In genomic region chr2:11744631-11745394, GRCh38 we compare ENCODE assay signal across 8 cellular contexts.
A peak's percentile ranks its signal among the peaks of the same experiment; 100 is the strongest.
DNase-seq lines count a peak whose midpoint lies in the region; ATAC-seq lines count a peak whose summit lies in the region.

No MANE protein-coding gene starts in this region.

- peaks cover 65% of the 10 kb centered on the region for H3K4me1 Mint-ChIP-seq in activated naive CD8-positive, alpha-beta T cell treated with anti-CD3 and anti-CD28 coated beads, Interleukin-2, amount 50 U/mL, for 24 hours

- no peak for ATAC-seq in activated naive CD8-positive, alpha-beta T cell treated with anti-CD3 and anti-CD28 coated beads, Interleukin-2, amount 50 U/mL, for 24 hours
- no peak for ATAC-seq in GM18868 (IDR thresholded peaks at IDR 0.05; ENCODE audit: unreplicated experiment)

- no peaks in the 10 kb centered on the region for H3K27me3 Mint-ChIP-seq in activated naive CD8-positive, alpha-beta T cell treated with anti-CD3 and anti-CD28 coated beads, Interleukin-2, amount 50 U/mL, for 24 hours

- H3K9me3 Mint-ChIP-seq in activated naive CD8-positive, alpha-beta T cell treated with anti-CD3 and anti-CD28 coated beads, Interleukin-2, amount 50 U/mL, for 24 hours: no peaks in the 10 kb centered on the region

- H3K27ac Mint-ChIP-seq in activated naive CD8-positive, alpha-beta T cell treated with anti-CD3 and anti-CD28 coated beads, Interleukin-2, amount 50 U/mL, for 24 hours: peak overlapping the region; percentile 80

- no peak overlapping the region for H3K4me3 Mint-ChIP-seq in activated naive CD8-positive, alpha-beta T cell treated with anti-CD3 and anti-CD28 coated beads, Interleukin-2, amount 50 U/mL, for 24 hours

- no peaks in the 10 kb centered on the region for H3K36me3 Mint-ChIP-seq in activated naive CD8-positive, alpha-beta T cell treated with anti-CD3 and anti-CD28 coated beads, Interleukin-2, amount 50 U/mL, for 24 hours (ENCODE audit: low read depth)

- DNase-seq in activated T-cell treated with anti-CD3 and anti-CD28 coated beads, Interleukin-2, amount 50 U/mL, for 1 hour: peak; percentile 23
- DNase-seq in activated T-cell treated with anti-CD3 and anti-CD28 coated beads for 4 hours (no peak), NCI-H2171 treated with DMSO at 0.1 percent for 48 hours (lab: John Stamatoyannopoulos, UW) (peak; percentile 25), iPS DF 4.7 (ENCODE audit: extremely low read depth, low spot score) (peak; percentile 78), NCI-H2029 (lab: John Stamatoyannopoulos, UW) (no peak)
- no peak for DNase-seq in activated naive CD8-positive, alpha-beta T cell treated with anti-CD3 and anti-CD28 coated beads, Interleukin-2, amount 50 U/mL, for 24 hours
- DNase-seq in stimulated activated CD8-positive, alpha-beta memory T cell treated with anti-CD3 and anti-CD28 coated beads, Interleukin-4, amount 100 ng/mL, for 48 hours: peak; percentile 31

Comparison
In these comparisons a context has a peak if more than half of its experiments do, and no peak if none do; other contexts are left out.
1. DNase-seq: peak in activated T-cell treated with anti-CD3 and anti-CD28 coated beads, Interleukin-2, amount 50 U/mL, for 1 hour (single experiment), NCI-H2171 treated with DMSO at 0.1 percent for 48 hours (single experiment), iPS DF 4.7 (single experiment) and stimulated activated CD8-positive, alpha-beta memory T cell treated with anti-CD3 and anti-CD28 coated beads, Interleukin-4, amount 100 ng/mL, for 48 hours (single experiment); none in activated T-cell treated with anti-CD3 and anti-CD28 coated beads for 4 hours (single experiment), activated naive CD8-positive, alpha-beta T cell treated with anti-CD3 and anti-CD28 coated beads, Interleukin-2, amount 50 U/mL, for 24 hours (single experiment) and NCI-H2029 (single experiment).